Comparison of ENCODE assay signal across 1 cellular context in the genomic region with DNA sequence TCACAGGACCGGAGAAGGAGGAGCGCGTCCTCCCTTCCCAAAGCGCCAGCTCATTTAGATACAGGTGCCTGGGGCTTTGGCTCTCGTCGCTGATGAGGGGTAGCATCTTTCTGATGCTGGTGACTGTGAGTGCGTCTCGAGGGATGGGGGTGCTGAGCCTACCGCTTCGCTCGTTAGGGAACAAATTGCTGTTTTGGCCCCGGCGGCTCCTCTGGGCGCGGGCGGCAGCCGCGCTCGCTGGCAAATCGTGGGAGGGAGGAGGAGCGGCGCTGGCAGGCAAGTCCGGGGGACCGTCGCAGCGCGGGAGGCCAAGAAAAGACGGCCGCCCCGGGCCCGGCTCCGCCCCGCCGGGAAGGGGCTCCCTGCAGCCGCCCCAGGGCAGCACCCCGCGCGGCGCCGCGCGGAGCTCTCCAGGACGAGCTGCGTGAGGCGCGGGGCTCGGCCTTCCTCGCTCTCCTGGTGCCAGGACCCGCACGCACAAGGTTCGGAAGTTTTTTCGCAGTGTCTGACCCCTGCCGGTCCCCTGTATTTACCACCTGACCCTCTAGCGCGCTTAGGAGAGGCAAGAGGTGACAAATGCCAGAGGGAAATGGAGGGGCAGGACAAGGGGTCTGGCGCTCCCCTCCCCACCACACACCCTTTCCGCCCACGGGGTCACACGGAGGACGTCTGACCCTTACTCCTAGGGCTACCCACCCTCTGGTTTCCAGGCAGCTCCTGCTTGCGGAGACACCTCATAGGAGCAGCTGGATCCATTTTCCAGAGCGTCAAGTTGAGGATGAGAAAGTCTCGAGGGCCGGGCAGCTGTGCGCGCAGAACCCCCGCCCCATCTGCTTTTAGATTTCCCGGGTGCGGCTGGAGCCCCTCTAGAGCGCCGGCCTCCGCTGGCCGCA.
TF ChIP-seq lines count a peak whose summit lies in the region.

No MANE protein-coding gene starts in this region.

TF ChIP-seq in IMR-90, 13 proteins besides CTCF, POLR2A, EP300 and RAD21:
- TF ChIP-seq RCOR1 (IDR thresholded peaks at IDR 0.05; ENCODE audit: insufficient replicate concordance, low read length) = no peak
- TF ChIP-seq RFX5 (IDR thresholded peaks at IDR 0.05; ENCODE audit: low read depth, low read length) = no peak
- TF ChIP-seq BHLHE40 (IDR thresholded peaks at IDR 0.05; ENCODE audit: low read depth, low read length) = no peak
- TF ChIP-seq, protein P1, sequence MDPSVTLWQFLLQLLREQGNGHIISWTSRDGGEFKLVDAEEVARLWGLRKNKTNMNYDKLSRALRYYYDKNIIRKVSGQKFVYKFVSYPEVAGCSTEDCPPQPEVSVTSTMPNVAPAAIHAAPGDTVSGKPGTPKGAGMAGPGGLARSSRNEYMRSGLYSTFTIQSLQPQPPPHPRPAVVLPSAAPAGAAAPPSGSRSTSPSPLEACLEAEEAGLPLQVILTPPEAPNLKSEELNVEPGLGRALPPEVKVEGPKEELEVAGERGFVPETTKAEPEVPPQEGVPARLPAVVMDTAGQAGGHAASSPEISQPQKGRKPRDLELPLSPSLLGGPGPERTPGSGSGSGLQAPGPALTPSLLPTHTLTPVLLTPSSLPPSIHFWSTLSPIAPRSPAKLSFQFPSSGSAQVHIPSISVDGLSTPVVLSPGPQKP (IDR thresholded peaks at IDR 0.05; ENCODE audit: borderline replicate concordance, low read depth, low read length) = no peak
- TF ChIP-seq MAFK (IDR thresholded peaks at IDR 0.05; ENCODE audit: low read depth, low read length) = no peak
- no peak for TF ChIP-seq FOS (IDR thresholded peaks at IDR 0.05; ENCODE audit: low read depth, low read length)
- no peak for TF ChIP-seq SMC3 (IDR thresholded peaks at IDR 0.05; ENCODE audit: low read depth, low read length)
- TF ChIP-seq CEBPB (IDR thresholded peaks at IDR 0.05; ENCODE audit: low read depth, low read length) = no peak
- no peak for TF ChIP-seq NFE2L2 (IDR thresholded peaks at IDR 0.05; ENCODE audit: low read depth, low read length)
